In genomic region chr18:10029711-10030110, GRCh38 we compare ENCODE assay signal across 29 cellular contexts.
"Had no signal": no experiment of that assay in that cellular context is flagged by ENCODE, and none has a peak within 500 bp of the region (broad histone marks: within the 10 kb centered on the region; RNA-seq: fewer than 3 reads in every experiment).

No MANE protein-coding gene starts in this region.

- H3K27ac Mint-ChIP-seq: activated B cell treated with CpG ODN at 0.5 μM for 24 hours; activated CD4-positive, alpha-beta memory T cell treated with anti-CD3 and anti-CD28 coated beads for 36 hours; activated naive CD4-positive, alpha-beta T cell treated with anti-CD3 and anti-CD28 coated beads, Interleukin-2, amount 10 ng/mL, durations not matched to agents 7 days and 5 days; activated naive CD8-positive, alpha-beta T cell; activated naive CD8-positive, alpha-beta T cell treated with anti-CD3 and anti-CD28 coated beads, Interleukin-2, amount 50 U/mL, for 24 hours; activated T-helper 1 cell treated with anti-CD3 and anti-CD28 coated beads, Interleukin-12 subunit alpha, Interleukin-12 subunit beta, Interleukin-2, Interleukin-4 antibody, amounts not matched to agents 30 ng/mL and 10 ng/mL and 1 ng/mL, durations not matched to agents 14 hours and 24 hours and 36 hours; brain had no signal

- H3K4me1 Mint-ChIP-seq: activated naive CD4-positive, alpha-beta T cell treated with anti-CD3 and anti-CD28 coated beads, Interleukin-2, amount 10 ng/mL, durations not matched to agents 7 days and 5 days had no signal

- ATAC-seq: activated naive CD8-positive, alpha-beta T cell treated with anti-CD3 and anti-CD28 coated beads, Interleukin-2, amount 50 U/mL, for 24 hours; activated T-cell treated with anti-CD3 and anti-CD28 coated beads, Interleukin-2, amount 50 U/mL, for 4 hours; K562; Panc1; SK-N-SH treated with all-trans-retinoic acid at 6 μM for 48 hours had no signal

- H3K4me3 ChIP-seq: K562 had no signal

- H3K27ac ChIP-seq: VCaP had no signal

- H3K27me3 Mint-ChIP-seq: activated B cell treated with CpG ODN at 0.5 μM for 24 hours; activated naive CD8-positive, alpha-beta T cell; activated naive CD8-positive, alpha-beta T cell treated with anti-CD3 and anti-CD28 coated beads, Interleukin-2, amount 50 U/mL, for 24 hours; brain had no signal

- H3K4me3 Mint-ChIP-seq: activated B cell treated with CpG ODN at 0.5 μM for 24 hours; activated CD4-positive, alpha-beta memory T cell treated with anti-CD3 and anti-CD28 coated beads for 36 hours; activated naive CD4-positive, alpha-beta T cell treated with anti-CD3 and anti-CD28 coated beads, Interleukin-2, amount 10 ng/mL, durations not matched to agents 7 days and 5 days; activated naive CD8-positive, alpha-beta T cell; activated naive CD8-positive, alpha-beta T cell treated with anti-CD3 and anti-CD28 coated beads, Interleukin-2, amount 50 U/mL, for 24 hours; activated T-cell treated with anti-CD3 and anti-CD28 coated beads, Interleukin-2, amount 50 U/mL, for 4 hours; activated T-helper 1 cell treated with anti-CD3 and anti-CD28 coated beads, Interleukin-12 subunit alpha, Interleukin-12 subunit beta, Interleukin-2, Interleukin-4 antibody, amounts not matched to agents 30 ng/mL and 10 ng/mL and 1 ng/mL, durations not matched to agents 14 hours and 24 hours and 36 hours; brain had no signal

- DNase-seq: activated B cell treated with CpG ODN at 0.5 μM for 24 hours; activated CD4-positive, alpha-beta memory T cell treated with anti-CD3 and anti-CD28 coated beads for 36 hours; activated CD4-positive, alpha-beta T cell treated with anti-CD3 and anti-CD28 coated beads for 4 hours; activated CD4-positive, alpha-beta T cell treated with anti-CD3 and anti-CD28 coated beads, Interleukin-2, amount 50 U/mL, for 1 hour; activated CD4-positive, CD25-positive, alpha-beta regulatory T cell treated with anti-CD3 and anti-CD28 coated beads, Interleukin-2, amount 50 U/mL, for 72 hours; activated CD8-positive, alpha-beta memory T cell treated with anti-CD3 and anti-CD28 coated beads, Interleukin-2, amount 50 U/mL, for 4 hours; activated naive CD4-positive, alpha-beta T cell treated with anti-CD3 and anti-CD28 coated beads, Interleukin-2, amount 10 ng/mL, durations not matched to agents 7 days and 5 days; activated naive CD8-positive, alpha-beta T cell treated with anti-CD3 and anti-CD28 coated beads, Interleukin-2, amount 50 U/mL, for 24 hours; activated T-cell treated with anti-CD3 and anti-CD28 coated beads for 4 hours; activated T-cell treated with anti-CD3 and anti-CD28 coated beads, Interleukin-2, amount 50 U/mL, for 4 hours; anterior cingulate cortex; IMR-90; NCI-H1092 treated with DMSO at 0.1 percent for 48 hours; NCI-H1417 treated with DMSO at 0.1 percent for 48 hours; NCI-H1930; NCI-H2081 treated with DMSO at 0.1 percent for 48 hours; NCI-H345; NCI-H524 treated with DMSO at 0.1 percent for 48 hours; SIG-M5; T-helper 1 cell; T-helper 2 cell; T-helper 9 cell had no signal

- H3K36me3 Mint-ChIP-seq: activated CD4-positive, alpha-beta memory T cell treated with anti-CD3 and anti-CD28 coated beads for 36 hours; activated naive CD4-positive, alpha-beta T cell treated with anti-CD3 and anti-CD28 coated beads, Interleukin-2, amount 10 ng/mL, durations not matched to agents 7 days and 5 days; activated naive CD8-positive, alpha-beta T cell; brain had no signal

- H3K9me3 Mint-ChIP-seq: activated B cell treated with CpG ODN at 0.5 μM for 24 hours; activated CD4-positive, alpha-beta memory T cell treated with anti-CD3 and anti-CD28 coated beads for 36 hours; activated naive CD4-positive, alpha-beta T cell treated with anti-CD3 and anti-CD28 coated beads, Interleukin-2, amount 10 ng/mL, durations not matched to agents 7 days and 5 days; activated naive CD8-positive, alpha-beta T cell treated with anti-CD3 and anti-CD28 coated beads, Interleukin-2, amount 50 U/mL, for 24 hours; activated T-cell treated with anti-CD3 and anti-CD28 coated beads, Interleukin-2, amount 50 U/mL, for 4 hours; activated T-helper 1 cell treated with anti-CD3 and anti-CD28 coated beads, Interleukin-12 subunit alpha, Interleukin-12 subunit beta, Interleukin-2, Interleukin-4 antibody, amounts not matched to agents 30 ng/mL and 10 ng/mL and 1 ng/mL, durations not matched to agents 14 hours and 24 hours and 36 hours had no signal
